In genomic region chr7:50394315-50394714, GRCh38 we compare ENCODE assay signal across 15 cellular contexts. TPM values are rescaled to one million over a fixed set of nuclear protein-coding genes. Genes with fewer than 3 reads are reported as not detected.
A peak's percentile ranks its signal among the peaks of the same experiment; 100 is the strongest.
DNase-seq lines count a peak whose midpoint lies in the region; ATAC-seq and TF ChIP-seq lines count a peak whose summit lies in the region.
"Had no signal": no experiment of that assay in that cellular context is flagged by ENCODE, and none has a peak within 500 bp of the region (broad histone marks: within the 10 kb centered on the region; RNA-seq: fewer than 3 reads in every experiment).

No MANE protein-coding gene starts in this region.

- H3K27ac Mint-ChIP-seq in CD4-positive, alpha-beta T cell = peak overlapping the region; percentile 94
- peak overlapping the region; percentile 95 for H3K27ac Mint-ChIP-seq in activated CD4-positive, alpha-beta memory T cell treated with anti-CD3 and anti-CD28 coated beads, Interleukin-2, amount 10 ng/mL, durations not matched to agents 7 days and 5 days
- H3K27ac Mint-ChIP-seq in immature natural killer cell = peak overlapping the region; percentile 82 to 96 (median 90)
- H3K27ac Mint-ChIP-seq: H9, progenitor cell of endocrine pancreas had no signal

- no peaks in the 10 kb centered on the region for H3K27me3 ChIP-seq in BLaER1
- no peaks in the 10 kb centered on the region for H3K27me3 ChIP-seq in CD4-positive, alpha-beta T cell (ENCODE audit: control insufficient read depth, insufficient read depth, low read length)
- H3K27me3 ChIP-seq: thyroid gland had no signal

- peak overlapping the region; percentile 76 for H3K4me3 Mint-ChIP-seq in CD4-positive, alpha-beta T cell
- H3K4me3 Mint-ChIP-seq in activated CD4-positive, alpha-beta memory T cell treated with anti-CD3 and anti-CD28 coated beads, Interleukin-2, amount 10 ng/mL, durations not matched to agents 7 days and 5 days = peak overlapping the region; percentile 63
- H3K4me3 Mint-ChIP-seq in immature natural killer cell = peak overlapping the region; percentile 66 to 84 (median 74)
- H3K4me3 Mint-ChIP-seq: H9 had no signal

- H3K27me3 Mint-ChIP-seq in CD4-positive, alpha-beta T cell = no peaks in the 10 kb centered on the region
- H3K27me3 Mint-ChIP-seq in activated CD4-positive, alpha-beta memory T cell treated with anti-CD3 and anti-CD28 coated beads, Interleukin-2, amount 10 ng/mL, durations not matched to agents 7 days and 5 days = no peaks in the 10 kb centered on the region
- H3K27me3 Mint-ChIP-seq in immature natural killer cell (ENCODE audit: low read depth in 3 of 3) = peaks cover 0 to 24% (median 11%) of the 10 kb centered on the region in 3 donors

- H3K4me3 ChIP-seq in BLaER1 = peak overlapping the region; percentile 22; the same call in 1 of the 2 replicates
- H3K4me3 ChIP-seq: heart left ventricle, lower lobe of right lung, thyroid gland had no signal

- no peak for ATAC-seq in CD4-positive, alpha-beta T cell (ENCODE audit: poor library complexity)
- no peak for ATAC-seq in HG03045 (IDR thresholded peaks at IDR 0.05; ENCODE audit: unreplicated experiment)
- ATAC-seq: heart left ventricle had no signal

- peaks cover 93% of the 10 kb centered on the region for H3K4me1 Mint-ChIP-seq in CD4-positive, alpha-beta T cell (ENCODE audit: low read depth)
- peaks cover 88% of the 10 kb centered on the region for H3K4me1 Mint-ChIP-seq in activated CD4-positive, alpha-beta memory T cell treated with anti-CD3 and anti-CD28 coated beads, Interleukin-2, amount 10 ng/mL, durations not matched to agents 7 days and 5 days
- peaks cover 82 to 98% of the 10 kb centered on the region in 2 donors for H3K4me1 Mint-ChIP-seq in immature natural killer cell
- H3K4me1 Mint-ChIP-seq: H9 had no signal

- H3K36me3 Mint-ChIP-seq in CD4-positive, alpha-beta T cell (ENCODE audit: low read depth) = peaks cover 93% of the 10 kb centered on the region
- H3K36me3 Mint-ChIP-seq in activated CD4-positive, alpha-beta memory T cell treated with anti-CD3 and anti-CD28 coated beads, Interleukin-2, amount 10 ng/mL, durations not matched to agents 7 days and 5 days (ENCODE audit: low read depth) = peaks cover 88% of the 10 kb centered on the region
- H3K36me3 Mint-ChIP-seq in immature natural killer cell = peaks cover 26 to 65% (median 49%) of the 10 kb centered on the region in 3 donors

- POLR2A ChIA-PET in CD4-positive, alpha-beta T cell (lab: Charles Lee) = interaction anchor here (0.8 to 3.2 kb wide), 10 partner anchors 9 to 189 kb away, joined by 3 to 16 read pairs (median 4); partner anchors contain the start of gene IKZF1
- POLR2A ChIA-PET in activated CD4-positive, alpha-beta memory T cell treated with anti-CD3 and anti-CD28 coated beads, Interleukin-2, amount 10 ng/mL, durations not matched to agents 7 days and 5 days (lab: Charles Lee) = interaction anchor here (0.9 to 4.3 kb wide), 19 partner anchors 13 to 189 kb away, joined by 3 to 22 read pairs (median 5); no protein-coding TSS in a partner anchor

- peaks cover 88% of the 10 kb centered on the region for H3K36me3 ChIP-seq in BLaER1
- H3K36me3 ChIP-seq: thyroid gland had no signal

- no peak for TF ChIP-seq CTCF in CD4-positive, alpha-beta T cell (IDR thresholded peaks at IDR 0.05)

- peak overlapping the region; percentile 91 for H3K4me2 ChIP-seq in BLaER1

- H3K9me3 ChIP-seq in BLaER1 = peaks cover 4% of the 10 kb centered on the region; the same call in 1 of the 2 replicates
- H3K9me3 ChIP-seq in CD4-positive, alpha-beta T cell (ENCODE audit: control insufficient read depth, low read length) = no peaks in the 10 kb centered on the region
- H3K9me3 ChIP-seq: heart left ventricle, lower lobe of right lung, thyroid gland had no signal

- no peak for DNase-seq in CD4-positive, alpha-beta T cell
- DNase-seq in activated CD4-positive, alpha-beta memory T cell treated with anti-CD3 and anti-CD28 coated beads, Interleukin-2, amount 10 ng/mL, durations not matched to agents 7 days and 5 days = no peak
- DNase-seq in immature natural killer cell (no peak), occipital lobe (lab: John Stamatoyannopoulos, UW) (no peak)
- no peak for DNase-seq in stimulated activated CD4-positive, alpha-beta T cell treated with anti-CD3 and anti-CD28 coated beads, Interleukin-4, amount 100 ng/mL, for 24 hours
- DNase-seq: H9, heart left ventricle, lower lobe of right lung, NCI-H1105 treated with DMSO at 0.1 percent for 48 hours, NCI-H748 treated with DMSO at 0.1 percent for 48 hours, small intestine, thyroid gland had no signal

- 0 out of 2 replicates have a peak overlapping the region, but pooled peaks have one; percentile 12 for H3K27ac ChIP-seq in BLaER1
- H3K27ac ChIP-seq in CD4-positive, alpha-beta T cell (ENCODE audit: low read depth, low read length) = peak overlapping the region; percentile 67
- H3K27ac ChIP-seq: heart left ventricle, lower lobe of right lung, thyroid gland had no signal

- CTCF ChIA-PET in CD4-positive, alpha-beta T cell (lab: Charles Lee) = interaction anchor here (0.7 to 1.0 kb wide), 2 partner anchors 20 to 189 kb away, joined by 3 to 4 read pairs; no protein-coding TSS in a partner anchor
- CTCF ChIA-PET in activated CD4-positive, alpha-beta memory T cell treated with anti-CD3 and anti-CD28 coated beads, Interleukin-2, amount 10 ng/mL, durations not matched to agents 7 days and 5 days (lab: Charles Lee) = interaction anchor here (0.8 to 1.3 kb wide), 3 partner anchors 22 to 188 kb away, joined by 3 read pairs; no protein-coding TSS in a partner anchor

- H4K20me1 ChIP-seq in BLaER1 = peaks cover 20% of the 10 kb centered on the region

- H3K9ac ChIP-seq in BLaER1 = no peak overlapping the region

- intact Hi-C loops in CD4-positive, alpha-beta T cell (cut with DNase I, micrococcal nuclease) = no loop called here

- H3K9me3 Mint-ChIP-seq in CD4-positive, alpha-beta T cell = no peaks in the 10 kb centered on the region
- H3K9me3 Mint-ChIP-seq in activated CD4-positive, alpha-beta memory T cell treated with anti-CD3 and anti-CD28 coated beads, Interleukin-2, amount 10 ng/mL, durations not matched to agents 7 days and 5 days = no peaks in the 10 kb centered on the region
- H3K9me3 Mint-ChIP-seq in immature natural killer cell = no peaks in the 10 kb centered on the region
- H3K9me3 Mint-ChIP-seq: H9 had no signal

- H3K4me1 ChIP-seq in BLaER1 = peaks cover 89% of the 10 kb centered on the region
- H3K4me1 ChIP-seq: thyroid gland had no signal

RNA-seq across cellular contexts. Expression of gene FIGNL1, which starts 55.8 kb away (rescaled TPM):
- total RNA-seq in CD4-positive, alpha-beta T cell = 10 to 100 TPM; 10.4 to 11.5 TPM
- total RNA-seq in activated CD4-positive, alpha-beta memory T cell treated with anti-CD3 and anti-CD28 coated beads, Interleukin-2, amount 10 ng/mL, durations not matched to agents 7 days and 5 days = 10 to 100 TPM; 39.7 to 41.2 TPM
- polyA plus RNA-seq in immature natural killer cell = 10 to 100 TPM in 1 of 3 donors, 1 to 10 TPM in 2; 1.8 to 10.3 (median 3.7) TPM
- 47.7 TPM for total RNA-seq in occipital lobe
